Comparison of ENCODE assay signal across 12 cellular contexts in the genomic region with DNA sequence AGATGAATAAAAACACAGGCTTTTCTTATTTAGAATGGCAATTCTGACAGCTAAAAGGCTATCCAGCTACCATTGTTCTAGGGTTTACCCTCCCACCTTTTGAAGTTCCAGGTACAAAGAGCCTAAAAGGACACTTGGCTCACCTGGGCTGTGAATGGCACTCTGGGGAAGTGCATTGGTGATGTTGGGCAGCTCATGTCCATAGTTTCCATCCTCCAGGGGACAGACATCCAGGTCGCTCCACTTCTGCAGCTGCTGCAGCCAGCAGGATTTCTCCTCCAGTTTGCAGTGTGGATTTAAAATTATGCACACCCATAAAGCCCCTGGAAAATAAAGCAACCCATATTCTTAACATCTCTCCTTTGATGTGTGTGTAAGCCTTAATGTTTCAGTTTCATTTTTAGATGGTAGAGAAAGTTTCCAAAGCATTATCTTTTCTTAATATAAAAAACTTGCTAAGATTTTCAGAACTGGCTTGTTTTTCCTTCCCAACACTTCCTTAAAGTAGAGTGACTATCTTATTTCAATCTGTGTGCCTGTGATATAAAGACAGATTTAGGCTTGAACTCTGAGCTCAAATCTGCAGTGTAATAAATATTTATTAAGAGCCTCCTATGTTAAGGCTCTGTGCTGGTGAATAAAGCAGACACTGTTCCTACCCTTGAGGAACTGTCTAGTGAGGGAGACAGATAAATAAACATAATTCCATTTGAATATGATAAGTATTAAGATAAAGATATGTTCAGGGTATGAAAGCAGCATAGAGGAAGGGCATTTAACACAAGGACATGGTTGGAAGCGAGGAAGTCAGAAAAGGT. TPM values are rescaled to one million over a fixed set of nuclear protein-coding genes. Genes with fewer than 3 reads are reported as not detected.
A peak's percentile ranks its signal among the peaks of the same experiment; 100 is the strongest.
DNase-seq lines count a peak whose midpoint lies in the region; ATAC-seq and TF ChIP-seq lines count a peak whose summit lies in the region.
"Had no signal": no experiment of that assay in that cellular context is flagged by ENCODE, and none has a peak within 500 bp of the region (broad histone marks: within the 10 kb centered on the region; RNA-seq: fewer than 3 reads in every experiment).

No MANE protein-coding gene starts in this region.

- H3K27ac Mint-ChIP-seq in T-cell = peak overlapping the region; percentile 93 to 96
- peak overlapping the region; percentile 91 to 95 for H3K27ac Mint-ChIP-seq in effector memory CD8-positive, alpha-beta T cell

- DNase-seq in GM06990 (ENCODE audit: extremely low read depth, insufficient read length) = peak; percentile 22
- DNase-seq in T-cell = peak in 2 of 34 experiments; percentile 3 to 6
- DNase-seq in effector memory CD8-positive, alpha-beta T cell = no peak
- DNase-seq in iPS-NIHi7 (ENCODE audit: extremely low spot score) = no peak
- no peak for DNase-seq in HPDE6-E6E7 (ENCODE audit: extremely low spot score)
- no peak for DNase-seq in A673 (ENCODE audit: low spot score)
- DNase-seq: brain microvascular endothelial cell, sigmoid colon had no signal

- H3K9ac ChIP-seq in BLaER1 = no peak overlapping the region

- peaks cover 14 to 23% (median 20%) of the 10 kb centered on the region in 3 donors for H3K4me1 Mint-ChIP-seq in T-cell
- peaks cover 3 to 8% of the 10 kb centered on the region in 2 donors for H3K4me1 Mint-ChIP-seq in effector memory CD8-positive, alpha-beta T cell (ENCODE audit: low read depth in 2 of 2)

- H3K27me3 ChIP-seq in BLaER1 (no peaks in the 10 kb centered on the region), GM06990 (replicated peaks; ENCODE audit: control insufficient read depth, insufficient read depth, low read length) (no peaks in the 10 kb centered on the region), A673 (replicated peaks; ENCODE audit: insufficient read depth, low read depth, low read length, poor library complexity) (no peaks in the 10 kb centered on the region)
- H3K27me3 ChIP-seq: brain microvascular endothelial cell, sigmoid colon had no signal

- BruUV-seq in A673 (replicated peaks; lab: Mats Ljungman, UMichigan) = no TSS peak

- CTCF ChIA-PET in T-cell (lab: Charles Lee) (interaction anchor here (0.6 to 1.2 kb wide), 4 partner anchors 9 to 542 kb away, joined by 3 to 6 read pairs (median 4); a partner anchor contains a TSS), A673 (lab: Charles Lee) (no interaction called here)

- no peaks in the 10 kb centered on the region for H3K36me3 ChIP-seq in BLaER1
- H3K36me3 ChIP-seq in GM06990 (ENCODE audit: control insufficient read depth, insufficient read depth, low read length) = no peaks in the 10 kb centered on the region
- no peaks in the 10 kb centered on the region for H3K36me3 ChIP-seq in A673 (ENCODE audit: insufficient read depth, low read length, poor library complexity, severe bottlenecking)
- H3K36me3 ChIP-seq: brain microvascular endothelial cell had no signal

- peak overlapping the region; percentile 68 for H3K4me2 ChIP-seq in BLaER1

- H3K4me3 ChIP-seq in BLaER1 = no peak overlapping the region
- H3K4me3 ChIP-seq in GM06990 (replicated peaks; ENCODE audit: low read depth, low read length) = no peak overlapping the region
- H3K4me3 ChIP-seq in A673 (ENCODE audit: low read depth, low read length, poor library complexity, severe bottlenecking) = no peak overlapping the region
- H3K4me3 ChIP-seq: sigmoid colon had no signal

- TF ChIP-seq CTCF in GM06990 (IDR thresholded peaks at IDR 0.05; ENCODE audit: insufficient read depth, low read length, poor library complexity, severe bottlenecking) = no peak
- TF ChIP-seq CTCF in A673 (conservative IDR thresholded peaks at IDR 0.05; ENCODE audit: low read depth, low read length) = no peak

- H3K4me1 ChIP-seq in BLaER1 (peaks cover 29% of the 10 kb centered on the region), A673 (ENCODE audit: insufficient read depth, low read length, poor library complexity, severe bottlenecking) (no peaks in the 10 kb centered on the region)
- H3K4me1 ChIP-seq: sigmoid colon had no signal

- ATAC-seq in T-cell (replicated peaks in 1 of 4) (peak; percentile 66 to 83 (median 74)), HG03045 (IDR thresholded peaks at IDR 0.05; ENCODE audit: unreplicated experiment) (no peak)
- peak; percentile 45 for ATAC-seq in effector memory CD8-positive, alpha-beta T cell (replicated peaks)
- ATAC-seq: Panc1 had no signal

- H4K20me1 ChIP-seq in BLaER1 = no peaks in the 10 kb centered on the region

- H3K27ac ChIP-seq in BLaER1 (no peak overlapping the region), A673 (ENCODE audit: low read depth, low read length, poor library complexity, severe bottlenecking) (no peak overlapping the region)
- H3K27ac ChIP-seq: brain microvascular endothelial cell, sigmoid colon had no signal

- no peaks in the 10 kb centered on the region for H3K27me3 Mint-ChIP-seq in T-cell
- no peaks in the 10 kb centered on the region for H3K27me3 Mint-ChIP-seq in effector memory CD8-positive, alpha-beta T cell

- intact Hi-C loops in A673 (cut with micrococcal nuclease; ENCODE audit: unreplicated experiment) = no loop called here

- H3K9me3 ChIP-seq in BLaER1 = no peaks in the 10 kb centered on the region
- H3K9me3 ChIP-seq in A673 (ENCODE audit: low read depth, low read length, poor library complexity, severe bottlenecking) = no peaks in the 10 kb centered on the region
- H3K9me3 ChIP-seq: sigmoid colon had no signal

- POLR2A ChIA-PET in T-cell (lab: Charles Lee) = interaction anchor here in 1 of 2 donors (0.5 to 0.6 kb wide), 2 partner anchors 65 to 297 kb away, joined by 3 read pairs; no protein-coding TSS in a partner anchor
- POLR2A ChIA-PET in A673 (lab: Charles Lee; ENCODE audit: low non-redundant PET) = no interaction called here

- peaks cover 8% of the 10 kb centered on the region for H3K36me3 Mint-ChIP-seq in T-cell
- H3K36me3 Mint-ChIP-seq in effector memory CD8-positive, alpha-beta T cell (ENCODE audit: insufficient read depth) = no peaks in the 10 kb centered on the region

- H3K4me3 Mint-ChIP-seq in T-cell = peak overlapping the region; percentile 66 to 77 (median 72)
- H3K4me3 Mint-ChIP-seq in effector memory CD8-positive, alpha-beta T cell = peak overlapping the region; percentile 70 to 78
- H3K4me3 Mint-ChIP-seq: neural crest cell had no signal

- no peaks in the 10 kb centered on the region for H3K9me3 Mint-ChIP-seq in T-cell
- H3K9me3 Mint-ChIP-seq in effector memory CD8-positive, alpha-beta T cell = no peaks in the 10 kb centered on the region
- H3K9me3 Mint-ChIP-seq: neural crest cell had no signal

RNA-seq across cellular contexts. Expression of a gene that starts 39.1 kb away (rescaled TPM):
- 10 to 100 TPM; 52.0 to 58.6 (median 57.3) TPM for total RNA-seq in T-cell
- total RNA-seq in A673 (2021) = 85.8 and 89.3 TPM in 2 replicates

RNA-seq across cellular contexts. Expression of a gene that starts 40.0 kb away (rescaled TPM):
- total RNA-seq in T-cell = 10 to 100 TPM; 41.5 to 59.8 (median 55.4) TPM
- total RNA-seq in A673 (2021) = 29.2 and 29.5 TPM in 2 replicates
